1 cellular context compared by ENCODE assay signal in genomic region chr13:25069911-25070310, GRCh38.
TF ChIP-seq lines count a peak whose summit lies in the region.

No MANE protein-coding gene starts in this region.

TF ChIP-seq in GM23338, 12 proteins besides CTCF, POLR2A, EP300 and RAD21 (continued from another document):
- no peak for TF ChIP-seq ETS1 (IDR thresholded peaks at IDR 0.05)
- TF ChIP-seq ZNF114 (CRISPR knock-in tag; IDR thresholded peaks at IDR 0.05), result no peak
- no peak for TF ChIP-seq CREB1 (CRISPR knock-in tag; IDR thresholded peaks at IDR 0.05; ENCODE audit: low read depth)
- TF ChIP-seq, protein P1, sequence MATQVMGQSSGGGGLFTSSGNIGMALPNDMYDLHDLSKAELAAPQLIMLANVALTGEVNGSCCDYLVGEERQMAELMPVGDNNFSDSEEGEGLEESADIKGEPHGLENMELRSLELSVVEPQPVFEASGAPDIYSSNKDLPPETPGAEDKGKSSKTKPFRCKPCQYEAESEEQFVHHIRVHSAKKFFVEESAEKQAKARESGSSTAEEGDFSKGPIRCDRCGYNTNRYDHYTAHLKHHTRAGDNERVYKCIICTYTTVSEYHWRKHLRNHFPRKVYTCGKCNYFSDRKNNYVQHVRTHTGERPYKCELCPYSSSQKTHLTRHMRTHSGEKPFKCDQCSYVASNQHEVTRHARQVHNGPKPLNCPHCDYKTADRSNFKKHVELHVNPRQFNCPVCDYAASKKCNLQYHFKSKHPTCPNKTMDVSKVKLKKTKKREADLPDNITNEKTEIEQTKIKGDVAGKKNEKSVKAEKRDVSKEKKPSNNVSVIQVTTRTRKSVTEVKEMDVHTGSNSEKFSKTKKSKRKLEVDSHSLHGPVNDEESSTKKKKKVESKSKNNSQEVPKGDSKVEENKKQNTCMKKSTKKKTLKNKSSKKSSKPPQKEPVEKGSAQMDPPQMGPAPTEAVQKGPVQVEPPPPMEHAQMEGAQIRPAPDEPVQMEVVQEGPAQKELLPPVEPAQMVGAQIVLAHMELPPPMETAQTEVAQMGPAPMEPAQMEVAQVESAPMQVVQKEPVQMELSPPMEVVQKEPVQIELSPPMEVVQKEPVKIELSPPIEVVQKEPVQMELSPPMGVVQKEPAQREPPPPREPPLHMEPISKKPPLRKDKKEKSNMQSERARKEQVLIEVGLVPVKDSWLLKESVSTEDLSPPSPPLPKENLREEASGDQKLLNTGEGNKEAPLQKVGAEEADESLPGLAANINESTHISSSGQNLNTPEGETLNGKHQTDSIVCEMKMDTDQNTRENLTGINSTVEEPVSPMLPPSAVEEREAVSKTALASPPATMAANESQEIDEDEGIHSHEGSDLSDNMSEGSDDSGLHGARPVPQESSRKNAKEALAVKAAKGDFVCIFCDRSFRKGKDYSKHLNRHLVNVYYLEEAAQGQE (IDR thresholded peaks at IDR 0.05; ENCODE audit: unreplicated experiment), result no peak
